9 cellular contexts compared by ENCODE assay signal in the genomic region with DNA sequence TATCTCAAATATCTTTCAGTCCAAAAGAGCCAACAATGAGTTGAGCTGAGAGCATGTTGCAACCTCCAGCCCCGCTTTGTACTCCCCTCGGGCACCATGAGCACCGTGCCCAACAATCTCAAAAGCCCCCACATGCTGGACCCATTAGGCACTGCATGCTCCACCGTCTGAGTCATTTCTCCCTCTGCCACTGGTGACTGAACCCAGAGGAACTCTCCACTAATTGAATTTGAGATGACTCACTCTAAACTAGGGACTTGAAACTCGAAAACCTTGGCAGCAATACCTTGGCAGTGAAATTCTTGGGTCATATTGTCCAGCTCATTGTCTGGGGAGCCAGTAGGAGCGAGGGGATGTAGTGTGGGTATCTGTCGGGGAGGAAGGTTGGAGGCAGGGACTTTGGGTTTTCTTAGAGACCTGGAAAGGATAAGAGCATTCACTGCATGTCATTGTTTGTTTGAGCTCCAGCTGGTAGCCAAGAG. TPM values are rescaled to one million over a fixed set of nuclear protein-coding genes. Genes with fewer than 3 reads are reported as not detected.
A peak's percentile ranks its signal among the peaks of the same experiment; 100 is the strongest.
DNase-seq lines count a peak whose midpoint lies in the region; ATAC-seq and TF ChIP-seq lines count a peak whose summit lies in the region.
"Had no signal": no experiment of that assay in that cellular context is flagged by ENCODE, and none has a peak within 500 bp of the region (broad histone marks: within the 10 kb centered on the region; RNA-seq: fewer than 3 reads in every experiment).

No MANE protein-coding gene starts in this region.

- no peak overlapping the region for H3K4me2 ChIP-seq in neural progenitor cell

- no peaks in the 10 kb centered on the region for H3K4me1 ChIP-seq in neural progenitor cell

- H3K9ac ChIP-seq in neural progenitor cell = no peak overlapping the region

- H3K27me3 Mint-ChIP-seq in neural progenitor cell (ENCODE audit: insufficient read depth, low read depth) = peaks cover 5% of the 10 kb centered on the region

- H3K9me3 ChIP-seq in neural progenitor cell (ENCODE audit: low read depth) = no peaks in the 10 kb centered on the region

- no peak for ATAC-seq in HG02973 (IDR thresholded peaks at IDR 0.05; ENCODE audit: unreplicated experiment)
- ATAC-seq in HG02852 (IDR thresholded peaks at IDR 0.05; ENCODE audit: unreplicated experiment) = no peak
- no peak for ATAC-seq in GM21526 (IDR thresholded peaks at IDR 0.05; ENCODE audit: low FRiP score, unreplicated experiment)

- no peaks in the 10 kb centered on the region for H3K27me3 ChIP-seq in neural progenitor cell

- no peaks in the 10 kb centered on the region for H3F3A ChIP-seq in neural progenitor cell (ENCODE audit: low read depth)

- H3K36me3 ChIP-seq in neural progenitor cell = no peaks in the 10 kb centered on the region

- TF ChIP-seq CTCF in coronary artery (IDR thresholded peaks at IDR 0.05) (no peak), neural progenitor cell (IDR thresholded peaks at IDR 0.05) (no peak)

- H3K4me3 ChIP-seq in coronary artery (no peak overlapping the region), neural progenitor cell (no peak overlapping the region)

- DNase-seq in DMS 273 treated with DMSO at 0.1 percent for 48 hours (lab: John Stamatoyannopoulos, UW) (peak; percentile 29), HS-5 (ENCODE audit: low read depth) (peak; percentile 99), coronary artery (ENCODE audit: low spot score) (peak; percentile 76), neural progenitor cell (ENCODE audit: low spot score) (no peak), NCI-H1105 (lab: John Stamatoyannopoulos, UW) (no peak)
- DNase-seq: stimulated activated CD4-positive, alpha-beta T cell treated with anti-CD3 and anti-CD28 coated beads, Interleukin-4, amount 100 ng/mL, for 1 hour had no signal

- no peaks in the 10 kb centered on the region for H3K9me3 Mint-ChIP-seq in neural progenitor cell

- no peaks in the 10 kb centered on the region for H3K4me1 Mint-ChIP-seq in neural progenitor cell

- H4K20me1 ChIP-seq in neural progenitor cell (ENCODE audit: low read depth) = no peaks in the 10 kb centered on the region

- no peak overlapping the region for H3K4me3 Mint-ChIP-seq in neural progenitor cell

- H3K36me3 Mint-ChIP-seq in neural progenitor cell = no peaks in the 10 kb centered on the region

- H2AFZ ChIP-seq in neural progenitor cell (replicated peaks) = no peak overlapping the region

- H3K27ac Mint-ChIP-seq in neural progenitor cell = peak overlapping the region; percentile 32

- no peaks in the 10 kb centered on the region for H3K79me2 ChIP-seq in neural progenitor cell (ENCODE audit: low read depth)

- H3K27ac ChIP-seq in coronary artery (no peak overlapping the region), neural progenitor cell (no peak overlapping the region)

RNA-seq across cellular contexts. Expression of gene SLIT3, which starts 49.9 kb away (rescaled TPM):
- total RNA-seq in neural progenitor cell (ENCODE audit: low replicate concordance) = 0.22 and 0.28 TPM in 2 replicates

Comparison
In these comparisons a context has a peak if more than half of its experiments do, and no peak if none do; other contexts are left out.
1. DNase-seq: peak in DMS 273 treated with DMSO at 0.1 percent for 48 hours (single experiment), HS-5 (single experiment) and coronary artery (single experiment); none in neural progenitor cell (single experiment) and NCI-H1105 (single experiment).